Comparison of ENCODE assay signal across 33 cellular contexts in the genomic region with DNA sequence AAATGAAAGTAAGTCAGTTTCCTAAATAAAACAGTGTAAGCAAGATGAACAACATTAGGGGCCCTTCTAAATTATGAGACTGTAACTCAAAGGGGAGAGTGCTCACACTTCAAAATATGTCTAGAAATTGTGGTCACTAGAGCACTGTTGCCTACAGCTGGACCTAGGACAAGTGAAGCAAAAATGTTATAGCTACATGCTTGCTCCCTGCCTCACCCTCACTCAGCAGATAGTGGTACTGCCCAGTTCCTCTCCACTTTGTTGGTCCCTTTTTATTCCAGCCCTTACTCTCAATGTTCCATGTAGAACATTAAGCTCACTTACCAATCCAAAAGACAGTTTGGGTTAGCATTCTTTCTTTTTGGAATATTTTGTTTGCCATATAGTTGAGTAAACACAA.
A peak's percentile ranks its signal among the peaks of the same experiment; 100 is the strongest.
DNase-seq lines count a peak whose midpoint lies in the region; ATAC-seq, FAIRE-seq and TF ChIP-seq lines count a peak whose summit lies in the region.
"Had no signal": no experiment of that assay in that cellular context is flagged by ENCODE, and none has a peak within 500 bp of the region (broad histone marks: within the 10 kb centered on the region; RNA-seq: fewer than 3 reads in every experiment).

No MANE protein-coding gene starts in this region.

- no peaks in the 10 kb centered on the region for H3K4me1 ChIP-seq in astrocyte (ENCODE audit: insufficient read depth, low read length)
- H3K4me1 ChIP-seq: BLaER1 treated with 17β-estradiol and CSF1 and Interleukin-3, amounts not matched to agents 10 nM and 100 nM; breast epithelium; esophagus muscularis mucosa; left lung; transverse colon had no signal

- H3K9me3 Mint-ChIP-seq in astrocyte (ENCODE audit: unreplicated experiment) (no peaks in the 10 kb centered on the region), progenitor cell of endocrine pancreas (ENCODE audit: low read depth) (peaks cover 11% of the 10 kb centered on the region)

- TF ChIP-seq CTCF in astrocyte (IDR thresholded peaks at IDR 0.05; ENCODE audit: insufficient read depth, low read depth, low read length) (no peak), progenitor cell of endocrine pancreas (IDR thresholded peaks at IDR 0.05; ENCODE audit: unreplicated experiment) (no peak)

- no peaks in the 10 kb centered on the region for H3K27me3 Mint-ChIP-seq in astrocyte (ENCODE audit: low read depth, unreplicated experiment)
- H3K27me3 Mint-ChIP-seq in progenitor cell of endocrine pancreas: no peaks in the 10 kb centered on the region
- H3K27me3 Mint-ChIP-seq: activated naive CD8-positive, alpha-beta T cell had no signal

- no peaks in the 10 kb centered on the region for H3K36me3 Mint-ChIP-seq in astrocyte (ENCODE audit: low read depth, unreplicated experiment)
- no peaks in the 10 kb centered on the region for H3K36me3 Mint-ChIP-seq in progenitor cell of endocrine pancreas (ENCODE audit: insufficient read depth)
- H3K36me3 Mint-ChIP-seq: activated naive CD8-positive, alpha-beta T cell had no signal

- H2AFZ ChIP-seq in astrocyte (ENCODE audit: low read depth, low read length): no peak overlapping the region

- no peak overlapping the region for H3K9ac ChIP-seq in astrocyte (ENCODE audit: low read length)
- H3K9ac ChIP-seq: BLaER1 treated with 17β-estradiol and CSF1 and Interleukin-3, amounts not matched to agents 10 nM and 100 nM had no signal

- H3K36me3 ChIP-seq in astrocyte (ENCODE audit: insufficient read depth, low read length): no peaks in the 10 kb centered on the region
- H3K36me3 ChIP-seq: BLaER1 treated with 17β-estradiol and CSF1 and Interleukin-3, amounts not matched to agents 10 nM and 100 nM; breast epithelium; esophagus muscularis mucosa; left lung; transverse colon had no signal

- H3K4me1 Mint-ChIP-seq in astrocyte (ENCODE audit: low read depth, unreplicated experiment) (no peaks in the 10 kb centered on the region), progenitor cell of endocrine pancreas (ENCODE audit: low read depth) (no peaks in the 10 kb centered on the region)

- peak; percentile 37 for FAIRE-seq in astrocyte (lab: Jason Lieb, UNC)
- FAIRE-seq: endometrium, G401.6 had no signal

- ATAC-seq in GM18867 (IDR thresholded peaks at IDR 0.05; ENCODE audit: unreplicated experiment) (peak; percentile 49), GM21515 (IDR thresholded peaks at IDR 0.05; ENCODE audit: unreplicated experiment) (peak; percentile 53), HG02852 (IDR thresholded peaks at IDR 0.05; ENCODE audit: unreplicated experiment) (peak; percentile 36)
- ATAC-seq: activated CD8-positive, alpha-beta T cell treated with anti-CD3 and anti-CD28 coated beads, Interleukin-2, amount 10 ng/mL, durations not matched to agents 7 days and 5 days; HCT116; Panc1 had no signal

- H3K79me2 ChIP-seq in astrocyte (ENCODE audit: insufficient read depth, low read length): no peaks in the 10 kb centered on the region

- no peak overlapping the region for H3K4me3 ChIP-seq in astrocyte (ENCODE audit: insufficient read depth, low read depth, low read length)
- H3K4me3 ChIP-seq: BLaER1 treated with 17β-estradiol and CSF1 and Interleukin-3, amounts not matched to agents 10 nM and 100 nM; breast epithelium; dorsolateral prefrontal cortex; esophagus muscularis mucosa; left lung; transverse colon had no signal

- DNase-seq in astrocyte (ENCODE audit: low read depth) (no peak), Ammon's horn (ENCODE audit: low spot score) (no peak), germinal center (ENCODE audit: low spot score) (no peak), NCI-H2029 treated with DMSO at 0.1 percent for 48 hours (lab: John Stamatoyannopoulos, UW) (no peak), progenitor cell of endocrine pancreas (ENCODE audit: low spot score, unreplicated experiment) (no peak)
- DNase-seq: activated CD4-positive, CD25-positive, alpha-beta regulatory T cell treated with anti-CD3 and anti-CD28 coated beads, Interleukin-2, amount 50 U/mL, for 72 hours; activated CD8-positive, alpha-beta T cell treated with anti-CD3 and anti-CD28 coated beads, Interleukin-2, amount 10 ng/mL, durations not matched to agents 7 days and 5 days; activated effector memory CD4-positive, alpha-beta T cell treated with anti-CD3 and anti-CD28 coated beads, Interleukin-2, amount 50 U/mL, for 16 hours; dorsolateral prefrontal cortex; foreskin fibroblast; head of caudate nucleus; islet precursor cell; Karpas-422; left lung; mesenchymal stem cell; NCI-H1436; NCI-H226; NCI-H526 treated with DMSO at 0.1 percent for 48 hours; nephron progenitor cell; SHP77; stimulated activated CD4-positive, alpha-beta T cell treated with anti-CD3 and anti-CD28 coated beads, Interleukin-4, amount 100 ng/mL, for 4 hours; transverse colon had no signal

- H4K20me1 ChIP-seq in astrocyte (ENCODE audit: insufficient read depth, low read length): no peaks in the 10 kb centered on the region
- H4K20me1 ChIP-seq: BLaER1 treated with 17β-estradiol and CSF1 and Interleukin-3, amounts not matched to agents 10 nM and 100 nM had no signal

- no peaks in the 10 kb centered on the region for H3K9me3 ChIP-seq in astrocyte (ENCODE audit: insufficient read depth, low read depth, low read length)
- H3K9me3 ChIP-seq: BLaER1 treated with 17β-estradiol and CSF1 and Interleukin-3, amounts not matched to agents 10 nM and 100 nM; breast epithelium; esophagus muscularis mucosa; left lung; transverse colon had no signal

- no peak overlapping the region for H3K4me2 ChIP-seq in astrocyte (ENCODE audit: low read length)
- H3K4me2 ChIP-seq: BLaER1 treated with 17β-estradiol and CSF1 and Interleukin-3, amounts not matched to agents 10 nM and 100 nM had no signal

- H3K4me3 Mint-ChIP-seq in astrocyte (ENCODE audit: unreplicated experiment): no peak overlapping the region
- H3K4me3 Mint-ChIP-seq in progenitor cell of endocrine pancreas (ENCODE audit: low read depth): no peak overlapping the region
- H3K4me3 Mint-ChIP-seq: activated CD8-positive, alpha-beta T cell treated with anti-CD3 and anti-CD28 coated beads, Interleukin-2, amount 10 ng/mL, durations not matched to agents 7 days and 5 days; activated naive CD8-positive, alpha-beta T cell; nephron progenitor cell had no signal

- H3K27ac ChIP-seq in astrocyte (ENCODE audit: low read depth, low read length): no peak overlapping the region
- H3K27ac ChIP-seq: BLaER1 treated with 17β-estradiol and CSF1 and Interleukin-3, amounts not matched to agents 10 nM and 100 nM; breast epithelium; dorsolateral prefrontal cortex; esophagus muscularis mucosa; left lung; transverse colon had no signal

- H3K27ac Mint-ChIP-seq in astrocyte (ENCODE audit: unreplicated experiment): no peak overlapping the region
- H3K27ac Mint-ChIP-seq in progenitor cell of endocrine pancreas: no peak overlapping the region
- H3K27ac Mint-ChIP-seq: activated CD8-positive, alpha-beta T cell treated with anti-CD3 and anti-CD28 coated beads, Interleukin-2, amount 10 ng/mL, durations not matched to agents 7 days and 5 days; activated naive CD8-positive, alpha-beta T cell; nephron progenitor cell had no signal

- no peaks in the 10 kb centered on the region for H3K27me3 ChIP-seq in astrocyte (ENCODE audit: insufficient read depth, low read length)
- H3K27me3 ChIP-seq: breast epithelium, esophagus muscularis mucosa, left lung, transverse colon had no signal
